In the genomic region with DNA sequence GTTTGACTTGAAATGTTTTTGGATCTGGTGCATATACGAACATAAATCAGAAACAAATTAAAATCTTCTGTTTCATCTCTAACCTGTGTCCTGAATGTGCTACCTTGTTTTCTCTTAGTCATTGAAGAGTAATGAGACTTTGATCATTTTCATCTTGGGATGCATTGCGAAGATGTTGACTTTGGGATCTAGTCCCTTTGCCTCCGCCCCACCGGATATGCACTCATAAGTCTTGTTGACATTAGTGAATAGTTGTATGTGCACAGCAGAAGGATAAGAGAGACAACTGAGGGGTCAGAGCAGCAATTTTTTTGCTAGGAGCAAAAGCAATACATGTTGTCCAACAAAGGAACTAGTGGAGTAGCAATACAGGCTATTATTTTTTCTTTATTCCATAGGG, we compare ENCODE assay signal across 16 cellular contexts. TPM values are rescaled to one million over a fixed set of nuclear protein-coding genes. Genes with fewer than 3 reads are reported as not detected.
DNase-seq lines count a peak whose midpoint lies in the region; ATAC-seq and TF ChIP-seq lines count a peak whose summit lies in the region.
"Had no signal": no experiment of that assay in that cellular context is flagged by ENCODE, and none has a peak within 500 bp of the region (broad histone marks: within the 10 kb centered on the region; RNA-seq: fewer than 3 reads in every experiment).

No MANE protein-coding gene starts in this region.

- H3K4me2 ChIP-seq in GM23248 (ENCODE audit: unreplicated experiment) (peak overlapping the region; percentile 47), hepatocyte (peak overlapping the region; percentile 1)

- H3F3A ChIP-seq in GM23248 (ENCODE audit: insufficient read depth), result no peaks in the 10 kb centered on the region

- no peaks in the 10 kb centered on the region for H3K9me2 ChIP-seq in GM23248 (ENCODE audit: insufficient read depth)
- H3K9me2 ChIP-seq in hepatocyte (replicated peaks; ENCODE audit: insufficient read depth), result no peaks in the 10 kb centered on the region

- H3K9me3 ChIP-seq in GM23248 (ENCODE audit: low read depth) (no peaks in the 10 kb centered on the region), RWPE2 (ENCODE audit: severe bottlenecking) (no peaks in the 10 kb centered on the region), hepatocyte (ENCODE audit: low read depth) (no peaks in the 10 kb centered on the region), BE2C (no peaks in the 10 kb centered on the region)
- H3K9me3 ChIP-seq: SJSA1 had no signal

- H4K20me1 ChIP-seq in GM23248 (ENCODE audit: insufficient read depth), result no peaks in the 10 kb centered on the region
- H4K20me1 ChIP-seq in hepatocyte (ENCODE audit: insufficient read depth, poor library complexity, severe bottlenecking), result no peaks in the 10 kb centered on the region

- no peak for TF ChIP-seq CTCF in 22Rv1 (IDR thresholded peaks at IDR 0.05)
- no peak for TF ChIP-seq CTCF in RWPE2 (IDR thresholded peaks at IDR 0.05; ENCODE audit: poor library complexity, severe bottlenecking)
- TF ChIP-seq CTCF in hepatocyte (IDR thresholded peaks at IDR 0.05; ENCODE audit: poor library complexity), result no peak
- TF ChIP-seq CTCF in BE2C (IDR thresholded peaks at IDR 0.05; ENCODE audit: low read depth, low read length), result no peak

- H3K79me2 ChIP-seq in GM23248 (ENCODE audit: insufficient read depth) (no peaks in the 10 kb centered on the region), hepatocyte (no peaks in the 10 kb centered on the region)

- H2AFZ ChIP-seq in GM23248, result no peak overlapping the region
- H2AFZ ChIP-seq in hepatocyte, result no peak overlapping the region

- peaks cover 20% of the 10 kb centered on the region for H3K4me1 ChIP-seq in GM23248 (ENCODE audit: insufficient read depth)
- peaks cover 30% of the 10 kb centered on the region for H3K4me1 ChIP-seq in RWPE2 (ENCODE audit: insufficient read depth, poor library complexity, severe bottlenecking)
- peaks cover 34% of the 10 kb centered on the region for H3K4me1 ChIP-seq in hepatocyte (ENCODE audit: insufficient read depth)
- peaks cover 4% of the 10 kb centered on the region; the same call in 1 of the 2 replicates for H3K4me1 ChIP-seq in BE2C

- in situ Hi-C loops in GM23248 (cut with MboI), result no loop called here

- peak; percentile 51 for ATAC-seq in RWPE2 (ENCODE audit: low read depth)
- ATAC-seq: activated T-cell treated with anti-CD3 and anti-CD28 coated beads, Interleukin-2, amount 50 U/mL, for 4 hours; HCT116 had no signal

- H3K9ac ChIP-seq in GM23248, result no peak overlapping the region

- 82% methylated on average over 4 of the region's 4 CpGs for WGBS in GM23248 (ENCODE audit: low coverage in 1 of 2, low lambda C conversion rate in 2 of 2, missing lambda C conversion rate in 2 of 2), 2 experiments
- WGBS in hepatocyte (ENCODE audit: low lambda C conversion rate, missing lambda C conversion rate), result 57% methylated on average over 4 of the region's 4 CpGs

- H3K4me3 ChIP-seq in GM23248 (no peak overlapping the region), RWPE2 (ENCODE audit: severe bottlenecking) (no peak overlapping the region), hepatocyte (no peak overlapping the region), BE2C (ENCODE audit: low read depth, low read length) (no peak overlapping the region)
- H3K4me3 ChIP-seq: SJSA1 had no signal

- peak; percentile 3 for DNase-seq in GM23248
- DNase-seq in RWPE2 (ENCODE audit: low spot score), result no peak
- DNase-seq in hepatocyte (ENCODE audit: low spot score), result peak; percentile 62
- DNase-seq in cortex of kidney (lab: John Stamatoyannopoulos, UW), result no peak
- no peak for DNase-seq in cerebellar nuclear complex (lab: John Stamatoyannopoulos, UW)
- DNase-seq in NCI-H2029 treated with DMSO at 0.1 percent for 48 hours (lab: John Stamatoyannopoulos, UW), result no peak
- DNase-seq in BE2C, result no peak
- DNase-seq: activated naive CD4-positive, alpha-beta T cell treated with anti-CD3 and anti-CD28 coated beads, Interleukin-2, amount 50 U/mL, for 16 hours; activated T-cell treated with anti-CD3 and anti-CD28 coated beads, Interleukin-2, amount 50 U/mL, for 4 hours; aorta; left cardiac atrium; midbrain had no signal

- peak overlapping the region; percentile 22; the same call in 1 of the 2 replicates for H3K27ac ChIP-seq in 22Rv1
- H3K27ac ChIP-seq in GM23248, result no peak overlapping the region
- peak overlapping the region; percentile 90 for H3K27ac ChIP-seq in RWPE2 (ENCODE audit: poor library complexity, severe bottlenecking)
- H3K27ac ChIP-seq in hepatocyte, result peak overlapping the region; percentile 78
- H3K27ac ChIP-seq: SJSA1 had no signal

- H3K27me3 ChIP-seq in GM23248 (replicated peaks; ENCODE audit: insufficient read depth), result no peaks in the 10 kb centered on the region
- H3K27me3 ChIP-seq in RWPE2 (ENCODE audit: insufficient read depth, poor library complexity, severe bottlenecking), result no peaks in the 10 kb centered on the region
- no peaks in the 10 kb centered on the region for H3K27me3 ChIP-seq in hepatocyte
- no peaks in the 10 kb centered on the region for H3K27me3 ChIP-seq in BE2C
- H3K27me3 ChIP-seq: SJSA1 had no signal

- H3K36me3 ChIP-seq in GM23248 (ENCODE audit: low read depth) (no peaks in the 10 kb centered on the region), RWPE2 (ENCODE audit: low read depth) (no peaks in the 10 kb centered on the region), hepatocyte (replicated peaks; ENCODE audit: insufficient read depth, low read depth) (no peaks in the 10 kb centered on the region), BE2C (no peaks in the 10 kb centered on the region)
- H3K36me3 ChIP-seq: SJSA1 had no signal

RNA-seq across cellular contexts. Expression of a gene that starts 35.9 kb away (rescaled TPM):
- 33.5 and 34.0 TPM in 2 replicates for total RNA-seq in GM23248 (2014; rRNA removed; shearing (Covaris generic))
- polyA plus RNA-seq in GM23248 (2016; fragmentation: Nextera tagmentation; extraction: Ambion mirVana) (10.2 and 11.6 TPM in 2 replicates), hepatocyte (6.8 and 8.2 TPM in 2 replicates)
- 18.6 and 23.2 TPM in 2 replicates for total RNA-seq in hepatocyte
- 7.4 TPM for polyA plus RNA-seq in BE2C (2012; ENCODE audit: insufficient read depth, insufficient read length, low read depth)
- total RNA-seq: CD4-positive, CD25-positive, alpha-beta regulatory T cell had no signal

Comparison
In these comparisons a context has a peak if more than half of its experiments do, and no peak if none do; other contexts are left out.
1. DNase-seq: peak in GM23248 (single experiment) and hepatocyte (single experiment); none in RWPE2 (single experiment), cortex of kidney (single experiment), cerebellar nuclear complex (0 of 2), NCI-H2029 treated with DMSO at 0.1 percent for 48 hours (single experiment) and BE2C (single experiment).